Comparison of ENCODE assay signal across 19 cellular contexts in genomic region chr22:26536762-26537134, GRCh38. TPM values are rescaled to one million over a fixed set of nuclear protein-coding genes. Genes with fewer than 3 reads are reported as not detected.
DNase-seq lines count a peak whose midpoint lies in the region; ATAC-seq, FAIRE-seq and TF ChIP-seq lines count a peak whose summit lies in the region.
"Had no signal": no experiment of that assay in that cellular context is flagged by ENCODE, and none has a peak within 500 bp of the region (broad histone marks: within the 10 kb centered on the region; RNA-seq: fewer than 3 reads in every experiment).

No MANE protein-coding gene starts in this region.

- CTCF ChIA-PET in K562 (lab: Yijun Ruan, JAX; ENCODE audit: low intra/inter-chr PET ratio), result no interaction called here

- POLR2A ChIA-PET in K562 (lab: Yijun Ruan, JAX), result interaction anchor here (1.5 kb wide), 1 partner anchor 15 kb away, joined by 8 read pairs; no protein-coding TSS in a partner anchor

- no peak overlapping the region for H2AFZ ChIP-seq in OCI-LY1 (ENCODE audit: low read length)
- H2AFZ ChIP-seq in K562 (ENCODE audit: low read depth, low read length), result no peak overlapping the region

- WGBS in K562 (ENCODE audit: insufficient coverage, low coverage, missing lambda C conversion rate), result 94% methylated on average over 3 of the region's 3 CpGs

- intact Hi-C loops in K562 (cut with micrococcal nuclease), result no loop called here

- peaks cover 62% of the 10 kb centered on the region for H3K36me3 ChIP-seq in OCI-LY1 (ENCODE audit: insufficient read depth, low read length)
- peaks cover 94% of the 10 kb centered on the region for H3K36me3 ChIP-seq in K562 (ENCODE audit: control insufficient read depth, insufficient read depth, low read length)

- H3K27ac Mint-ChIP-seq in activated T-cell treated with anti-CD3 and anti-CD28 coated beads, Interleukin-2, amount 50 U/mL, for 24 hours, result peak overlapping the region; percentile 55
- H3K27ac Mint-ChIP-seq in stimulated activated effector memory CD8-positive, alpha-beta T cell treated with anti-CD3 and anti-CD28 coated beads, Interleukin-12 subunit alpha, Interleukin-12 subunit beta, amount 100 ng/mL, for 72 hours, result peak overlapping the region; percentile 77

- no peak for FAIRE-seq in K562 (lab: Jason Lieb, UNC)

- no peak for ATAC-seq in K562
- no peak for ATAC-seq in stimulated activated effector memory CD8-positive, alpha-beta T cell treated with anti-CD3 and anti-CD28 coated beads, Interleukin-12 subunit alpha, Interleukin-12 subunit beta, amount 100 ng/mL, for 72 hours
- ATAC-seq in HG02852 (IDR thresholded peaks at IDR 0.05; ENCODE audit: unreplicated experiment), result no peak

- in situ Hi-C loops in K562 (cut with MboI), result no loop called here

- H3K27ac ChIP-seq in OCI-LY1 (ENCODE audit: low read depth, low read length, poor library complexity, severe bottlenecking) (peak overlapping the region; percentile 100), K562 (ENCODE audit: extremely low read depth, low read depth, low read length) (no peak overlapping the region)

- H3K9me3 Mint-ChIP-seq in activated T-cell treated with anti-CD3 and anti-CD28 coated beads, Interleukin-2, amount 50 U/mL, for 24 hours, result no peaks in the 10 kb centered on the region
- H3K9me3 Mint-ChIP-seq in stimulated activated effector memory CD8-positive, alpha-beta T cell treated with anti-CD3 and anti-CD28 coated beads, Interleukin-12 subunit alpha, Interleukin-12 subunit beta, amount 100 ng/mL, for 72 hours, result no peaks in the 10 kb centered on the region
- H3K9me3 Mint-ChIP-seq: CD4-positive, alpha-beta memory T cell had no signal

- H3K4me1 Mint-ChIP-seq in activated T-cell treated with anti-CD3 and anti-CD28 coated beads, Interleukin-2, amount 50 U/mL, for 24 hours (ENCODE audit: low read depth), result peaks cover 35% of the 10 kb centered on the region
- H3K4me1 Mint-ChIP-seq in stimulated activated effector memory CD8-positive, alpha-beta T cell treated with anti-CD3 and anti-CD28 coated beads, Interleukin-12 subunit alpha, Interleukin-12 subunit beta, amount 100 ng/mL, for 72 hours, result peaks cover 13% of the 10 kb centered on the region

- H3K9ac ChIP-seq in OCI-LY1 (ENCODE audit: low read length) (peak overlapping the region; percentile 97), K562 (ENCODE audit: insufficient read depth in 1 of 2, low read depth in 2 of 2, low read length in 2 of 2) (no peak overlapping the region)

- no TSS peak for BruUV-seq in K562 (replicated peaks; lab: Mats Ljungman, UMichigan)

- TF ChIP-seq EP300 in K562 (IDR thresholded peaks at IDR 0.05; ENCODE audit: low read length), result no peak

- peak overlapping the region; percentile 92; the same call in 1 of the 2 replicates for H3K4me2 ChIP-seq in OCI-LY1 (ENCODE audit: low read length)
- no peak overlapping the region for H3K4me2 ChIP-seq in K562 (ENCODE audit: insufficient read depth, low read length)

- no peak for TF ChIP-seq RAD21 in K562 (CRISPR knock-in tag; conservative IDR thresholded peaks at IDR 0.05 in 1 of 2, IDR thresholded peaks at IDR 0.05 in 1 of 2)

- H3K9me3 ChIP-seq in OCI-LY1 (ENCODE audit: low read length), result no peaks in the 10 kb centered on the region
- no peaks in the 10 kb centered on the region for H3K9me3 ChIP-seq in K562 (replicated peaks; ENCODE audit: control insufficient read depth, insufficient read depth, low read depth, low read length)

- H3K9me2 ChIP-seq in OCI-LY1 (ENCODE audit: low read depth, low read length), result no peaks in the 10 kb centered on the region

- TF ChIP-seq CTCF in OCI-LY1 (IDR thresholded peaks at IDR 0.05; ENCODE audit: low read length) (no peak), K562 (IDR thresholded peaks at IDR 0.05 in 2 of 3, conservative IDR thresholded peaks at IDR 0.05 in 1 of 3; ENCODE audit: insufficient read depth in 2 of 3, low read depth in 1 of 3, low read length in 3 of 3) (no peak)

- DNase-seq in activated T-cell treated with anti-CD3 and anti-CD28 coated beads, Interleukin-2, amount 50 U/mL, for 24 hours, result no peak
- DNase-seq in activated T-cell treated with anti-CD3 and anti-CD28 coated beads for 4 hours, result no peak
- no peak for DNase-seq in K562 (ENCODE audit: extremely low read depth in 1 of 4, low spot score in 3 of 4)
- no peak for DNase-seq in stimulated activated effector memory CD8-positive, alpha-beta T cell treated with anti-CD3 and anti-CD28 coated beads, Interleukin-12 subunit alpha, Interleukin-12 subunit beta, amount 100 ng/mL, for 72 hours (ENCODE audit: low spot score in 2 of 2)
- no peak for DNase-seq in NCI-H2107 (lab: John Stamatoyannopoulos, UW)
- DNase-seq in NCI-H510A treated with DMSO at 0.1 percent for 48 hours (lab: John Stamatoyannopoulos, UW), result no peak
- DNase-seq: 8988T; CD4-positive, alpha-beta memory T cell; GOT3; NCI-H1092 treated with DMSO at 0.1 percent for 48 hours; NCI-H146; NCI-H2029 treated with DMSO at 0.1 percent for 48 hours; NCI-H2171 treated with DMSO at 0.1 percent for 48 hours; NCI-H446; NK-92 treated with Interleukin-12 subunit alpha and Interleukin-12 subunit beta, amount 100 ng/mL, for 24 hours; OCI-M1; SHP77 treated with DMSO at 0.1 percent for 48 hours had no signal

- TF ChIP-seq POLR2A in K562 (conservative IDR thresholded peaks at IDR 0.05), result no peak

- H3K27me3 Mint-ChIP-seq in activated T-cell treated with anti-CD3 and anti-CD28 coated beads, Interleukin-2, amount 50 U/mL, for 24 hours, result no peaks in the 10 kb centered on the region
- H3K27me3 Mint-ChIP-seq: CD4-positive, alpha-beta memory T cell had no signal

- H3F3A ChIP-seq in OCI-LY1 (ENCODE audit: insufficient read depth, low read length), result peaks cover 17% of the 10 kb centered on the region

- no peak overlapping the region for H3K4me3 Mint-ChIP-seq in activated T-cell treated with anti-CD3 and anti-CD28 coated beads, Interleukin-2, amount 50 U/mL, for 24 hours
- no peak overlapping the region for H3K4me3 Mint-ChIP-seq in stimulated activated effector memory CD8-positive, alpha-beta T cell treated with anti-CD3 and anti-CD28 coated beads, Interleukin-12 subunit alpha, Interleukin-12 subunit beta, amount 100 ng/mL, for 72 hours
- H3K4me3 Mint-ChIP-seq: CD4-positive, alpha-beta memory T cell had no signal

- H3K27me3 ChIP-seq in OCI-LY1 (ENCODE audit: insufficient read depth, low read length) (no peaks in the 10 kb centered on the region), K562 (ENCODE audit: control insufficient read depth in 2 of 2, insufficient read depth in 2 of 2, low read length in 2 of 2) (no peaks in the 10 kb centered on the region)

- H4K20me1 ChIP-seq in OCI-LY1 (ENCODE audit: insufficient read depth, low read length) (no peaks in the 10 kb centered on the region), K562 (replicated peaks; ENCODE audit: control insufficient read depth, insufficient read depth, low read length) (no peaks in the 10 kb centered on the region)

- H3K36me3 Mint-ChIP-seq in activated T-cell treated with anti-CD3 and anti-CD28 coated beads, Interleukin-2, amount 50 U/mL, for 24 hours (ENCODE audit: low read depth), result peaks cover 83% of the 10 kb centered on the region
- peaks cover 97% of the 10 kb centered on the region for H3K36me3 Mint-ChIP-seq in stimulated activated effector memory CD8-positive, alpha-beta T cell treated with anti-CD3 and anti-CD28 coated beads, Interleukin-12 subunit alpha, Interleukin-12 subunit beta, amount 100 ng/mL, for 72 hours

- no peaks in the 10 kb centered on the region for H3K9me1 ChIP-seq in K562 (ENCODE audit: control insufficient read depth, insufficient read depth, low read length)

- peaks cover 63% of the 10 kb centered on the region for H3K4me1 ChIP-seq in OCI-LY1 (ENCODE audit: insufficient read depth, low read length, severe bottlenecking)
- H3K4me1 ChIP-seq in K562 (replicated peaks in 1 of 2; ENCODE audit: control insufficient read depth in 2 of 2, insufficient read depth in 2 of 2, low read length in 2 of 2), result peaks cover 0 to 10% of the 10 kb centered on the region in 2 experiments; a peak in 2 of 5 replicates

- no peak overlapping the region for H3K4me3 ChIP-seq in OCI-LY1 (ENCODE audit: low read depth, low read length, poor library complexity, severe bottlenecking)
- no peak overlapping the region for H3K4me3 ChIP-seq in K562

- H3K79me2 ChIP-seq in OCI-LY1 (ENCODE audit: insufficient read depth, low read length) (no peaks in the 10 kb centered on the region; the same call in 1 of the 2 replicates), K562 (ENCODE audit: control insufficient read depth, insufficient read depth, low read length) (peaks cover 30% of the 10 kb centered on the region)

RNA-seq across cellular contexts. Expression of gene TFIP11, which starts 24.5 kb away (rescaled TPM):
- total RNA-seq in K562 (2011; cell fraction: chromatin; rRNA removed; ENCODE audit: low replicate concordance), result 76.4 and 89.2 TPM in 2 replicates
- 51.2 and 58.4 TPM in 2 replicates for total RNA-seq in K562 (2011; cell fraction: nucleolus; rRNA removed)
- 52.2 and 57.7 TPM in 2 replicates for total RNA-seq in K562 (2011; cell fraction: nucleoplasm; rRNA removed)
- total RNA-seq in K562 (2014; rRNA removed), result 23.8 and 26.5 TPM in 2 replicates
- 25.2 and 26.1 TPM in 2 replicates for total RNA-seq in K562 (2014; rRNA removed; fragmentation: Illumina TruSeq; extraction: Trizol)
- 28.5 and 29.0 TPM in 2 replicates for total RNA-seq in K562 (2015; rRNA removed; fragmentation: Illumina TruSeq; extraction: Trizol)
- total RNA-seq in K562 (2021), result 31.7 and 38.1 TPM in 2 replicates
- 29.7 and 30.8 TPM in 2 replicates for polyA plus RNA-seq in K562 (2011; rRNA removed)
- polyA plus RNA-seq in K562 (2011; cell fraction: cytosol; rRNA removed), result 26.8 and 27.0 TPM in 2 replicates
- polyA plus RNA-seq in K562 (2011; cell fraction: nucleus; rRNA removed), result 44.9 and 57.2 TPM in 2 replicates
- 21.5 and 23.8 TPM in 2 replicates for polyA plus RNA-seq in K562 (2012)
- polyA plus RNA-seq in K562 (2014; fragmentation: Illumina TruSeq; extraction: Trizol), result 22.6 and 26.6 TPM in 2 replicates
- polyA plus RNA-seq in K562 (2014; fragmentation: Nextera tagmentation; extraction: Ambion mirVana), result 10 to 100 TPM; 11.5 to 20.8 TPM
- 19.3 and 21.5 TPM in 2 replicates for polyA plus RNA-seq in K562 (2014; rRNA removed)
- 44.3 and 59.6 TPM in 2 replicates for polyA minus RNA-seq in K562 (2011; rRNA and poly(A)+ RNA removed)
- polyA minus RNA-seq in K562 (2011; cell fraction: cytosol; rRNA and poly(A)+ RNA removed), result 18.2 and 23.7 TPM in 2 replicates
- 21.0 and 46.0 TPM in 2 replicates for polyA minus RNA-seq in K562 (2011; cell fraction: nucleus; rRNA and poly(A)+ RNA removed)

RNA-seq across cellular contexts. Expression of gene SRRD, which starts 53.1 kb away (rescaled TPM):
- 21.3 and 32.0 TPM in 2 replicates for total RNA-seq in K562 (2011; cell fraction: chromatin; rRNA removed; ENCODE audit: low replicate concordance)
- total RNA-seq in K562 (2011; cell fraction: nucleolus; rRNA removed), result 11.2 and 13.3 TPM in 2 replicates
- total RNA-seq in K562 (2011; cell fraction: nucleoplasm; rRNA removed), result 16.1 and 17.9 TPM in 2 replicates
- total RNA-seq in K562 (2014; rRNA removed), result 13.5 and 14.2 TPM in 2 replicates
- 34.4 and 39.1 TPM in 2 replicates for total RNA-seq in K562 (2014; rRNA removed; fragmentation: Illumina TruSeq; extraction: Trizol)
- 27.6 and 28.7 TPM in 2 replicates for total RNA-seq in K562 (2015; rRNA removed; fragmentation: Illumina TruSeq; extraction: Trizol)
- total RNA-seq in K562 (2021), result 35.1 and 35.5 TPM in 2 replicates
- 29.4 and 59.4 TPM in 2 replicates for polyA plus RNA-seq in K562 (2011; rRNA removed)
- 15.8 and 23.9 TPM in 2 replicates for polyA plus RNA-seq in K562 (2011; cell fraction: cytosol; rRNA removed)
- polyA plus RNA-seq in K562 (2011; cell fraction: nucleus; rRNA removed), result 13.6 and 13.8 TPM in 2 replicates
- 12.8 and 19.3 TPM in 2 replicates for polyA plus RNA-seq in K562 (2012)
- 27.8 and 34.9 TPM in 2 replicates for polyA plus RNA-seq in K562 (2014; fragmentation: Illumina TruSeq; extraction: Trizol)
- 1 to 10 TPM; 4.9 to 5.7 TPM for polyA plus RNA-seq in K562 (2014; fragmentation: Nextera tagmentation; extraction: Ambion mirVana)
- 28.0 and 34.6 TPM in 2 replicates for polyA plus RNA-seq in K562 (2014; rRNA removed)
- 30.1 and 47.2 TPM in 2 replicates for polyA minus RNA-seq in K562 (2011; rRNA and poly(A)+ RNA removed)
- polyA minus RNA-seq in K562 (2011; cell fraction: cytosol; rRNA and poly(A)+ RNA removed), result 7.0 and 20.5 TPM in 2 replicates
- polyA minus RNA-seq in K562 (2011; cell fraction: nucleus; rRNA and poly(A)+ RNA removed), result 4.2 and 7.7 TPM in 2 replicates

RNA-seq across cellular contexts. Expression of gene HPS4, which starts 53.2 kb away (rescaled TPM):
- total RNA-seq in K562 (2011; cell fraction: chromatin; rRNA removed; ENCODE audit: low replicate concordance), result 113 and 158 TPM in 2 replicates
- total RNA-seq in K562 (2011; cell fraction: nucleolus; rRNA removed), result 66.7 and 67.0 TPM in 2 replicates
- 82.3 and 87.6 TPM in 2 replicates for total RNA-seq in K562 (2011; cell fraction: nucleoplasm; rRNA removed)
- 17.7 and 24.7 TPM in 2 replicates for total RNA-seq in K562 (2014; rRNA removed)
- 25.7 and 28.8 TPM in 2 replicates for total RNA-seq in K562 (2014; rRNA removed; fragmentation: Illumina TruSeq; extraction: Trizol)
- 20.7 and 22.5 TPM in 2 replicates for total RNA-seq in K562 (2015; rRNA removed; fragmentation: Illumina TruSeq; extraction: Trizol)
- 27.6 and 28.4 TPM in 2 replicates for total RNA-seq in K562 (2021)
- 28.3 and 35.2 TPM in 2 replicates for polyA plus RNA-seq in K562 (2011; rRNA removed)
- 22.6 and 24.7 TPM in 2 replicates for polyA plus RNA-seq in K562 (2011; cell fraction: cytosol; rRNA removed)
- 98.7 and 99.9 TPM in 2 replicates for polyA plus RNA-seq in K562 (2011; cell fraction: nucleus; rRNA removed)
- polyA plus RNA-seq in K562 (2012), result 18.4 and 25.1 TPM in 2 replicates
- polyA plus RNA-seq in K562 (2014; fragmentation: Illumina TruSeq; extraction: Trizol), result 28.4 and 29.2 TPM in 2 replicates
- 10 to 100 TPM; 12.8 to 23.7 TPM for polyA plus RNA-seq in K562 (2014; fragmentation: Nextera tagmentation; extraction: Ambion mirVana)
- polyA plus RNA-seq in K562 (2014; rRNA removed), result 24.7 and 25.3 TPM in 2 replicates
- 44.8 and 58.9 TPM in 2 replicates for polyA minus RNA-seq in K562 (2011; rRNA and poly(A)+ RNA removed)
- polyA minus RNA-seq in K562 (2011; cell fraction: cytosol; rRNA and poly(A)+ RNA removed), result 15.2 and 16.9 TPM in 2 replicates
- polyA minus RNA-seq in K562 (2011; cell fraction: nucleus; rRNA and poly(A)+ RNA removed), result 39.2 and 74.3 TPM in 2 replicates

RNA-seq across cellular contexts. Expression of gene TPST2, which starts 53.2 kb away (rescaled TPM):
- total RNA-seq in K562 (2011; cell fraction: chromatin; rRNA removed; ENCODE audit: low replicate concordance), result 183 and 357 TPM in 2 replicates
- total RNA-seq in K562 (2011; cell fraction: nucleolus; rRNA removed), result 260 and 261 TPM in 2 replicates
- total RNA-seq in K562 (2011; cell fraction: nucleoplasm; rRNA removed), result 278 and 313 TPM in 2 replicates
- total RNA-seq in K562 (2014; rRNA removed), result 73.7 and 94.7 TPM in 2 replicates
- total RNA-seq in K562 (2014; rRNA removed; fragmentation: Illumina TruSeq; extraction: Trizol), result 26.3 and 26.6 TPM in 2 replicates
- total RNA-seq in K562 (2015; rRNA removed; fragmentation: Illumina TruSeq; extraction: Trizol), result 34.7 and 38.8 TPM in 2 replicates
- total RNA-seq in K562 (2021), result 88.7 and 92.1 TPM in 2 replicates
- polyA plus RNA-seq in K562 (2011; rRNA removed), result 123 and 126 TPM in 2 replicates
- 164 and 307 TPM in 2 replicates for polyA plus RNA-seq in K562 (2011; cell fraction: cytosol; rRNA removed)
- 121 and 197 TPM in 2 replicates for polyA plus RNA-seq in K562 (2011; cell fraction: nucleus; rRNA removed)
- 61.7 and 68.9 TPM in 2 replicates for polyA plus RNA-seq in K562 (2012)
- polyA plus RNA-seq in K562 (2014; fragmentation: Illumina TruSeq; extraction: Trizol), result 60.1 and 64.7 TPM in 2 replicates
- polyA plus RNA-seq in K562 (2014; fragmentation: Nextera tagmentation; extraction: Ambion mirVana), result 10 to 100 TPM; 14.2 to 18.2 TPM
- 85.0 and 92.3 TPM in 2 replicates for polyA plus RNA-seq in K562 (2014; rRNA removed)
- 55.9 and 90.2 TPM in 2 replicates for polyA minus RNA-seq in K562 (2011; rRNA and poly(A)+ RNA removed)
- polyA minus RNA-seq in K562 (2011; cell fraction: cytosol; rRNA and poly(A)+ RNA removed), result 71.9 and 98.8 TPM in 2 replicates
- polyA minus RNA-seq in K562 (2011; cell fraction: nucleus; rRNA and poly(A)+ RNA removed), result 53.2 and 63.2 TPM in 2 replicates
